ENCODE assay signal across 21 cellular contexts in the genomic region with DNA sequence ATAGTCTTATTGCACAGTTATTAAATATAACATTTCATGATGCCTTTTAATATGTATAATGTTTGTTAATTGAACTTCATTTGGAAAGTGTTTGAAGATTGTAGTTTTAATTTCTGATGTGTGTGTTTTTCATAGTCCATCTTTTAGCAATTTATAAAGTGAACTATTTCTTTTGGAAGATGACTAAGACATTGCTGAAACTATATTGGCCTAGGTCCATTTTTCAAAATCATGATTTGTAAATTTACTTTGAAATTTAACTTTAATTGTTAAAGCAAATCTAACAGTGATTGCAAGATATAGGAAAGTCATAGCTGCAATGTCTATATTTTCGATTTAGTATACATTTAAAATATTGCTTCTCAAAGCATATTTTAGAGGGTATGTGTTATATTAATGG. TPM values are rescaled to one million over a fixed set of nuclear protein-coding genes. Genes with fewer than 3 reads are reported as not detected.
A peak's percentile ranks its signal among the peaks of the same experiment; 100 is the strongest.
DNase-seq lines count a peak whose midpoint lies in the region; ATAC-seq and TF ChIP-seq lines count a peak whose summit lies in the region.
"Had no signal": no experiment of that assay in that cellular context is flagged by ENCODE, and none has a peak within 500 bp of the region (broad histone marks: within the 10 kb centered on the region; RNA-seq: fewer than 3 reads in every experiment).

No MANE protein-coding gene starts in this region.

- H3K9me2 ChIP-seq in GM23248 (ENCODE audit: insufficient read depth) (no peaks in the 10 kb centered on the region), SU-DHL-6 (replicated peaks; ENCODE audit: insufficient read depth, low read length) (no peaks in the 10 kb centered on the region)
- H3K9me2 ChIP-seq: SK-N-SH had no signal

- H3K79me2 ChIP-seq in GM23248 (ENCODE audit: insufficient read depth) (no peaks in the 10 kb centered on the region), SU-DHL-6 (ENCODE audit: insufficient read depth, low read length) (peaks cover 85% of the 10 kb centered on the region), smooth muscle cell (ENCODE audit: low read depth) (no peaks in the 10 kb centered on the region)

- no peak overlapping the region for H2AFZ ChIP-seq in GM23248
- H2AFZ ChIP-seq in SU-DHL-6 (ENCODE audit: low read depth, low read length, severe bottlenecking) = no peak overlapping the region
- no peak overlapping the region for H2AFZ ChIP-seq in smooth muscle cell (ENCODE audit: low read depth)

- H3K36me3 ChIP-seq in GM23248 (ENCODE audit: low read depth) = no peaks in the 10 kb centered on the region
- H3K36me3 ChIP-seq in SU-DHL-6 (ENCODE audit: low read length) = 0 out of 2 replicates have a peak, but pooled peaks cover 5% of the 10 kb centered on the region
- no peaks in the 10 kb centered on the region for H3K36me3 ChIP-seq in smooth muscle cell (ENCODE audit: low read depth)
- H3K36me3 ChIP-seq: HAP-1 had no signal

- H3K27ac ChIP-seq in GM23248 (no peak overlapping the region), SU-DHL-6 (ENCODE audit: low read depth, low read length) (peak overlapping the region; percentile 98), smooth muscle cell (ENCODE audit: low read depth) (peak overlapping the region; percentile 87)
- H3K27ac ChIP-seq: KMS-11 had no signal

- H3K27me3 ChIP-seq in GM23248 (replicated peaks; ENCODE audit: insufficient read depth) (0 out of 2 replicates have a peak, but pooled peaks cover 4% of the 10 kb centered on the region), SU-DHL-6 (ENCODE audit: low read length) (no peaks in the 10 kb centered on the region), smooth muscle cell (ENCODE audit: low read depth) (no peaks in the 10 kb centered on the region)

- H4K20me1 ChIP-seq in GM23248 (ENCODE audit: insufficient read depth) (no peaks in the 10 kb centered on the region), SU-DHL-6 (ENCODE audit: low read depth, low read length) (no peaks in the 10 kb centered on the region), smooth muscle cell (ENCODE audit: low read depth) (peaks cover 29% of the 10 kb centered on the region)

- H3F3A ChIP-seq in GM23248 (ENCODE audit: insufficient read depth) (peaks cover 8% of the 10 kb centered on the region; the same call in 1 of the 2 replicates), SU-DHL-6 (ENCODE audit: insufficient read depth) (peaks cover 72% of the 10 kb centered on the region), smooth muscle cell (ENCODE audit: low read depth) (no peaks in the 10 kb centered on the region)

- H3K4me3 ChIP-seq in GM23248 (no peak overlapping the region), SU-DHL-6 (ENCODE audit: insufficient read depth, low read length, poor library complexity, severe bottlenecking) (no peak overlapping the region), smooth muscle cell (no peak overlapping the region)
- H3K4me3 ChIP-seq: HAP-1 had no signal

- H3K4me2 ChIP-seq in GM23248 (ENCODE audit: unreplicated experiment) = no peak overlapping the region
- peak overlapping the region; percentile 90 for H3K4me2 ChIP-seq in SU-DHL-6 (ENCODE audit: low read depth, low read length, poor library complexity, severe bottlenecking)
- no peak overlapping the region for H3K4me2 ChIP-seq in smooth muscle cell
- H3K4me2 ChIP-seq: KMS-11, SK-N-SH had no signal

- no peak overlapping the region for H3K9ac ChIP-seq in GM23248
- peak overlapping the region; percentile 52 for H3K9ac ChIP-seq in SU-DHL-6 (ENCODE audit: low read length)
- no peak overlapping the region for H3K9ac ChIP-seq in smooth muscle cell (ENCODE audit: low read depth)
- H3K9ac ChIP-seq: KMS-11, SK-N-SH had no signal

- WGBS in GM23248 (ENCODE audit: low coverage in 1 of 2, low lambda C conversion rate in 2 of 2, missing lambda C conversion rate in 2 of 2), 2 experiments = 22 to 26% methylated on average over 1 of the region's 1 CpG
- 71% methylated on average over 1 of the region's 1 CpG for WGBS in smooth muscle cell (ENCODE audit: low lambda C conversion rate)

- no peaks in the 10 kb centered on the region for H3K9me3 ChIP-seq in GM23248 (ENCODE audit: low read depth)
- no peaks in the 10 kb centered on the region for H3K9me3 ChIP-seq in SU-DHL-6 (ENCODE audit: insufficient read depth, low read length)
- no peaks in the 10 kb centered on the region for H3K9me3 ChIP-seq in smooth muscle cell (replicated peaks; ENCODE audit: low read depth)
- H3K9me3 ChIP-seq: HAP-1, SK-N-SH had no signal

- TF ChIP-seq CTCF in SU-DHL-6 (IDR thresholded peaks at IDR 0.05; ENCODE audit: insufficient read depth, low read length, poor library complexity, severe bottlenecking) = no peak
- no peak for TF ChIP-seq CTCF in smooth muscle cell (IDR thresholded peaks at IDR 0.05; ENCODE audit: borderline replicate concordance, insufficient read depth, poor library complexity, severe bottlenecking)

- H3K4me1 ChIP-seq in GM23248 (ENCODE audit: insufficient read depth) (peaks cover 13% of the 10 kb centered on the region; the same call in 1 of the 2 replicates), smooth muscle cell (ENCODE audit: low read depth) (peaks cover 7% of the 10 kb centered on the region)
- H3K4me1 ChIP-seq: HAP-1 had no signal

- no peak for ATAC-seq in HG03135 (IDR thresholded peaks at IDR 0.05; ENCODE audit: unreplicated experiment)
- ATAC-seq in GM19328 (IDR thresholded peaks at IDR 0.05; ENCODE audit: unreplicated experiment) = no peak
- no peak for ATAC-seq in HG03442 (IDR thresholded peaks at IDR 0.05; ENCODE audit: unreplicated experiment)

- in situ Hi-C loops in GM23248 (cut with MboI) = no loop called here

- DNase-seq in GM23248 (peak; percentile 4), fibroblast of peridontal ligament (ENCODE audit: extremely low read depth) (peak; percentile 72), smooth muscle cell (lab: John Stamatoyannopoulos, UW; ENCODE audit: unreplicated experiment) (no peak), NCI-H524 (lab: John Stamatoyannopoulos, UW) (no peak)
- DNase-seq: Calu3, DND-41, GOT3, NCI-H1092, NCI-H1436, NCI-H187 treated with DMSO at 0.1 percent for 48 hours, NCI-H2107, NCI-H446 treated with DMSO at 0.1 percent for 48 hours, NCI-H69, SK-N-SH, T-helper 2 cell had no signal

RNA-seq across cellular contexts. Expression of a gene that starts 30.8 kb away (rescaled TPM):
- total RNA-seq in GM23248 (2014; rRNA removed; shearing (Covaris generic)) = 0.97 and 1.8 TPM in 2 replicates
- polyA plus RNA-seq in GM23248 (2016; fragmentation: Nextera tagmentation; extraction: Ambion mirVana) = 0.67 and 0.70 TPM in 2 replicates
- total RNA-seq in smooth muscle cell = 32.1 and 59.8 TPM in 2 replicates
- polyA plus RNA-seq in smooth muscle cell = 9.9 and 12.1 TPM in 2 replicates

Comparison
In these comparisons a context has a peak if more than half of its experiments do, and no peak if none do; other contexts are left out.
1. DNase-seq: peak in GM23248 (single experiment) and fibroblast of peridontal ligament (single experiment); none in smooth muscle cell (single experiment) and NCI-H524 (0 of 2).
2. RNA of a gene that starts 30.8 kb away (total RNA-seq): 32.1 to 59.8 TPM in smooth muscle cell; 0.97 to 1.8 TPM in GM23248; every median in the first group is over 10 times any median in the second.